11 cellular contexts compared by ENCODE assay signal in genomic region chr1:20480261-20481157, GRCh38. TPM values are rescaled to one million over a fixed set of nuclear protein-coding genes. Genes with fewer than 3 reads are reported as not detected.
DNase-seq lines count a peak whose midpoint lies in the region; ATAC-seq, FAIRE-seq and TF ChIP-seq lines count a peak whose summit lies in the region.
"Had no signal": no experiment of that assay in that cellular context is flagged by ENCODE, and none has a peak within 500 bp of the region (broad histone marks: within the 10 kb centered on the region; RNA-seq: fewer than 3 reads in every experiment).

No MANE protein-coding gene starts in this region.

- no peaks in the 10 kb centered on the region for H3K36me3 ChIP-seq in neuronal stem cell (replicated peaks in 1 of 2; ENCODE audit: control insufficient read depth in 2 of 2, insufficient read depth in 2 of 2, low read length in 2 of 2)
- H3K36me3 ChIP-seq: WERI-Rb-1 had no signal

- peaks cover 32 to 58% of the 10 kb centered on the region in 2 donors for H3K4me1 ChIP-seq in neuronal stem cell (ENCODE audit: control insufficient read depth in 2 of 2, insufficient read depth in 1 of 2, low read depth in 1 of 2, low read length in 2 of 2)

- H3K4me1 Mint-ChIP-seq in natural killer cell (peaks cover 0 to 8% of the 10 kb centered on the region in 2 donors), T-helper 17 cell (peaks cover 14% of the 10 kb centered on the region)

- H3K79me1 ChIP-seq in neuronal stem cell (ENCODE audit: low read depth, low read length): peaks cover 6% of the 10 kb centered on the region

- no peak overlapping the region for H3K27ac Mint-ChIP-seq in natural killer cell
- no peak overlapping the region for H3K27ac Mint-ChIP-seq in T-helper 17 cell
- H3K27ac Mint-ChIP-seq: stimulated activated memory B cell treated with anti-CD40 and anti-IgM and Interleukin-4, amounts not matched to agents 10 μg/mL and 1 μg/mL and 100 μg/mL, for 72 hours had no signal

- H3K23ac ChIP-seq in neuronal stem cell (ENCODE audit: low read depth, low read length, poor library complexity): no peak overlapping the region

- intact Hi-C loops in natural killer cell (cut with micrococcal nuclease): no loop called here

- no peak overlapping the region for H3K4me3 Mint-ChIP-seq in natural killer cell
- H3K4me3 Mint-ChIP-seq in T-helper 17 cell: no peak overlapping the region
- H3K4me3 Mint-ChIP-seq: stimulated activated memory B cell treated with anti-CD40 and anti-IgM and Interleukin-4, amounts not matched to agents 10 μg/mL and 1 μg/mL and 100 μg/mL, for 72 hours had no signal

- no CpG with 5 or more reads among the region's 14 CpGs for WGBS in neuronal stem cell (ENCODE audit: extremely low coverage in 2 of 2, insufficient read length in 2 of 2, insufficient replicate concordance in 1 of 2), 2 donors

- H3K18ac ChIP-seq in neuronal stem cell (ENCODE audit: low read length): peak overlapping the region; percentile 63

- no peak overlapping the region for H3K4ac ChIP-seq in neuronal stem cell (ENCODE audit: low read length)

- no peak overlapping the region for H2AK5ac ChIP-seq in neuronal stem cell (ENCODE audit: low read depth, low read length)

- no peak overlapping the region for H3K14ac ChIP-seq in neuronal stem cell (ENCODE audit: low read length)

- no peak overlapping the region for H3K9ac ChIP-seq in neuronal stem cell (ENCODE audit: low read depth, low read length, poor library complexity)

- no peak overlapping the region for H2BK12ac ChIP-seq in neuronal stem cell (ENCODE audit: low read length)

- peak overlapping the region; percentile 34 for H3K27ac ChIP-seq in neuronal stem cell (replicated peaks; ENCODE audit: low read length)
- H3K27ac ChIP-seq: WERI-Rb-1 had no signal

- H4K91ac ChIP-seq in neuronal stem cell (ENCODE audit: low read depth, low read length, poor library complexity): no peak overlapping the region

- H3K27me3 Mint-ChIP-seq in natural killer cell (ENCODE audit: low read depth in 2 of 2) (peaks cover 41 to 69% of the 10 kb centered on the region in 2 donors), T-helper 17 cell (peaks cover 79% of the 10 kb centered on the region)

- H3K27me3 ChIP-seq in neuronal stem cell (ENCODE audit: control insufficient read depth in 3 of 3, insufficient read depth in 3 of 3, low read depth in 1 of 3, low read length in 3 of 3): peaks cover 0 to 8% (median 7%) of the 10 kb centered on the region in 3 experiments

- peak overlapping the region; percentile 46 for H2AFZ ChIP-seq in neuronal stem cell (ENCODE audit: low read length)

- DNase-seq in COR-L47 (lab: John Stamatoyannopoulos, UW): peak; percentile 87
- DNase-seq in RCC 7860 (ENCODE audit: low spot score): peak; percentile 93
- peak in 32 of 51 donors; percentile 17 to 83 (median 56) for DNase-seq in hypothalamus (lab: John Stamatoyannopoulos, UW)
- no peak for DNase-seq in neuronal stem cell (ENCODE audit: low spot score)
- no peak for DNase-seq in natural killer cell
- no peak for DNase-seq in T-helper 17 cell
- DNase-seq: WERI-Rb-1 had no signal

- H4K8ac ChIP-seq in neuronal stem cell (ENCODE audit: low read depth, low read length): no peak overlapping the region

- no peak overlapping the region for H3K4me3 ChIP-seq in neuronal stem cell (ENCODE audit: low read length in 2 of 2)

- no peak for ATAC-seq in natural killer cell
- no peak for ATAC-seq in GM19397 (IDR thresholded peaks at IDR 0.05; ENCODE audit: unreplicated experiment)
- ATAC-seq in T-helper 17 cell: no peak
- no peak for ATAC-seq in HG02588 (IDR thresholded peaks at IDR 0.05; ENCODE audit: unreplicated experiment)
- ATAC-seq: stimulated activated memory B cell treated with anti-CD40 and anti-IgM and Interleukin-4, amounts not matched to agents 10 μg/mL and 1 μg/mL and 100 μg/mL, for 72 hours had no signal

- peak overlapping the region; percentile 16 for H2BK15ac ChIP-seq in neuronal stem cell (ENCODE audit: low read length)

- H3K36me3 Mint-ChIP-seq in natural killer cell: no peaks in the 10 kb centered on the region
- H3K36me3 Mint-ChIP-seq in T-helper 17 cell (ENCODE audit: low read depth): peaks cover 5% of the 10 kb centered on the region
- H3K36me3 Mint-ChIP-seq: stimulated activated memory B cell treated with anti-CD40 and anti-IgM and Interleukin-4, amounts not matched to agents 10 μg/mL and 1 μg/mL and 100 μg/mL, for 72 hours had no signal

- no peak overlapping the region for H2BK5ac ChIP-seq in neuronal stem cell (ENCODE audit: low read length)

- H3K9me3 ChIP-seq in neuronal stem cell (replicated peaks in 1 of 2; ENCODE audit: control insufficient read depth in 2 of 2, insufficient read depth in 1 of 2, low read depth in 1 of 2, low read length in 2 of 2) (no peaks in the 10 kb centered on the region), T-helper 17 cell (ENCODE audit: control insufficient read depth, low read length, poor library complexity, severe bottlenecking) (no peaks in the 10 kb centered on the region)

- no peak overlapping the region for H3K4me2 ChIP-seq in neuronal stem cell (ENCODE audit: insufficient read depth, low read length, poor library complexity, severe bottlenecking)

- no peaks in the 10 kb centered on the region for H3K9me3 Mint-ChIP-seq in natural killer cell
- H3K9me3 Mint-ChIP-seq: stimulated activated memory B cell treated with anti-CD40 and anti-IgM and Interleukin-4, amounts not matched to agents 10 μg/mL and 1 μg/mL and 100 μg/mL, for 72 hours had no signal

- no peak overlapping the region for H2BK120ac ChIP-seq in neuronal stem cell (ENCODE audit: low read depth, low read length)

- peak; percentile 96 for FAIRE-seq in RCC 7860 (lab: Jason Lieb, UNC)
- FAIRE-seq: GM18507 had no signal

- TF ChIP-seq CTCF in natural killer cell (IDR thresholded peaks at IDR 0.05): no peak

RNA-seq across cellular contexts. Expression of gene CAMK2N1, which starts 5.5 kb away (rescaled TPM):
- 61.9 TPM for polyA plus RNA-seq in neuronal stem cell (2013, experiment 1 of 2)
- 63.1 TPM for polyA plus RNA-seq in neuronal stem cell (2013, experiment 2 of 2)
- 1 to 10 TPM; 1.6 to 2.6 (median 1.6) TPM for total RNA-seq in natural killer cell
- 1 to 10 TPM; 5.3 to 6.3 TPM for total RNA-seq in T-helper 17 cell

RNA-seq across cellular contexts. Expression of gene MUL1, which starts 27.4 kb away (rescaled TPM):
- 10.7 TPM for polyA plus RNA-seq in neuronal stem cell (2013, experiment 1 of 2)
- polyA plus RNA-seq in neuronal stem cell (2013, experiment 2 of 2): 10.3 TPM
- total RNA-seq in natural killer cell (10 to 100 TPM; 21.0 to 29.5 (median 28.8) TPM), T-helper 17 cell (10 to 100 TPM; 14.7 to 21.8 TPM)

Comparison
In these comparisons a context has a peak if more than half of its experiments do, and no peak if none do; other contexts are left out.
1. DNase-seq: peak in COR-L47 (single experiment), RCC 7860 (single experiment) and hypothalamus (32 of 51); none in neuronal stem cell (single experiment), natural killer cell (single experiment) and T-helper 17 cell (0 of 3).